Comparison of ENCODE assay signal across 1 cellular context in genomic region chr6:14089224-14089623, GRCh38.
TF ChIP-seq lines count a peak whose summit lies in the region.

No MANE protein-coding gene starts in this region.

TF ChIP-seq in SK-N-SH, 30 proteins besides CTCF, POLR2A, EP300 and RAD21 (continued from another document):
- TF ChIP-seq USF2 (IDR thresholded peaks at IDR 0.05; ENCODE audit: borderline replicate concordance, low read depth, low read length) (no peak), NFIC (IDR thresholded peaks at IDR 0.05; ENCODE audit: borderline replicate concordance) (no peak), FOXJ3 (CRISPR knock-in tag; IDR thresholded peaks at IDR 0.05) (no peak), EZH2phosphoT487 (IDR thresholded peaks at IDR 0.05; ENCODE audit: borderline replicate concordance, low read depth) (no peak)
